ENCODE assay signal across 19 cellular contexts in genomic region chr9:92617195-92617813, GRCh38. TPM values are rescaled to one million over a fixed set of nuclear protein-coding genes. Genes with fewer than 3 reads are reported as not detected.
DNase-seq lines count a peak whose midpoint lies in the region; ATAC-seq and TF ChIP-seq lines count a peak whose summit lies in the region.
"Had no signal": no experiment of that assay in that cellular context is flagged by ENCODE, and none has a peak within 500 bp of the region (broad histone marks: within the 10 kb centered on the region; RNA-seq: fewer than 3 reads in every experiment).

No MANE protein-coding gene starts in this region.

- H3K36me3 ChIP-seq in esophagus muscularis mucosa (peaks cover 0 to 68% (median 18%) of the 10 kb centered on the region in 4 donors), tibial artery (peaks cover 0 to 57% (median 15%) of the 10 kb centered on the region in 3 donors)

- no peak overlapping the region for H3K4me3 Mint-ChIP-seq in activated CD8-positive, alpha-beta memory T cell treated with anti-CD3 and anti-CD28 coated beads, Interleukin-2, amount 10 ng/mL, durations not matched to agents 7 days and 5 days
- no peak overlapping the region for H3K4me3 Mint-ChIP-seq in osteocyte (ENCODE audit: unreplicated experiment)
- H3K4me3 Mint-ChIP-seq: activated naive CD8-positive, alpha-beta T cell treated with anti-CD3 and anti-CD28 coated beads, Interleukin-2, amount 50 U/mL, for 24 hours; T-helper 17 cell had no signal

- H3K9me3 Mint-ChIP-seq in activated CD8-positive, alpha-beta memory T cell treated with anti-CD3 and anti-CD28 coated beads, Interleukin-2, amount 10 ng/mL, durations not matched to agents 7 days and 5 days (ENCODE audit: low read depth) = no peaks in the 10 kb centered on the region
- H3K9me3 Mint-ChIP-seq in osteocyte (ENCODE audit: unreplicated experiment) = no peaks in the 10 kb centered on the region
- H3K9me3 Mint-ChIP-seq: activated naive CD8-positive, alpha-beta T cell treated with anti-CD3 and anti-CD28 coated beads, Interleukin-2, amount 50 U/mL, for 24 hours had no signal

- intact Hi-C loops in esophagus muscularis mucosa (cut with DNase I) (loop anchor here (5.0 kb wide), 1 partner anchor 115 kb away; no protein-coding TSS in a partner anchor), tibial artery (cut with DNase I; ENCODE audit: low total_unique reads) (loop anchor here (5.0 kb wide), 1 partner anchor 155 kb away; no protein-coding TSS in a partner anchor)

- peaks cover 22 to 88% (median 87%) of the 10 kb centered on the region in 4 donors for H3K4me1 ChIP-seq in esophagus muscularis mucosa
- peaks cover 0 to 72% (median 43%) of the 10 kb centered on the region in 4 donors for H3K4me1 ChIP-seq in tibial artery
- H3K4me1 ChIP-seq: parathyroid adenoma had no signal

- no peaks in the 10 kb centered on the region for H3K9me3 ChIP-seq in esophagus muscularis mucosa
- H3K9me3 ChIP-seq in tibial artery = no peaks in the 10 kb centered on the region
- H3K9me3 ChIP-seq: mucosa of descending colon had no signal

- H3K27ac ChIP-seq in esophagus muscularis mucosa (replicated peaks in 1 of 4) (peak overlapping the region; percentile 82 to 90 (median 88)), tibial artery (peak overlapping the region; percentile 68 to 80)
- H3K27ac ChIP-seq: C4-2B, epithelial cell of prostate, KMS-11, parathyroid adenoma had no signal

- ATAC-seq in activated CD8-positive, alpha-beta memory T cell treated with anti-CD3 and anti-CD28 coated beads, Interleukin-2, amount 10 ng/mL, durations not matched to agents 7 days and 5 days = no peak
- ATAC-seq: activated CD4-positive, CD25-positive, alpha-beta regulatory T cell treated with anti-CD3 and anti-CD28 coated beads, Interleukin-2, amount 50 U/mL, for 24 hours; activated naive CD8-positive, alpha-beta T cell treated with anti-CD3 and anti-CD28 coated beads, Interleukin-2, amount 50 U/mL, for 24 hours; T-helper 17 cell had no signal

- peak; percentile 18 for DNase-seq in activated CD8-positive, alpha-beta memory T cell treated with anti-CD3 and anti-CD28 coated beads, Interleukin-2, amount 10 ng/mL, durations not matched to agents 7 days and 5 days
- DNase-seq in activated CD8-positive, alpha-beta memory T cell treated with anti-CD3 and anti-CD28 coated beads, Interleukin-2, amount 50 U/mL, for 4 hours = no peak
- DNase-seq in esophagus muscularis mucosa (ENCODE audit: extremely low spot score) = no peak
- peak; percentile 76 for DNase-seq in osteocyte (ENCODE audit: extremely low spot score, unreplicated experiment)
- no peak for DNase-seq in tibial artery
- DNase-seq in HCEC 1CT = no peak
- no peak for DNase-seq in DMS79 (lab: John Stamatoyannopoulos, UW)
- DNase-seq in activated CD4-positive, CD25-positive, alpha-beta regulatory T cell (lab: John Stamatoyannopoulos, UW) = no peak
- DNase-seq: activated naive CD8-positive, alpha-beta T cell treated with anti-CD3 and anti-CD28 coated beads, Interleukin-2, amount 50 U/mL, for 24 hours; islet precursor cell; mucosa of descending colon; NCI-H1105; NCI-H2171 treated with DMSO at 0.1 percent for 48 hours; T-helper 17 cell had no signal

- H3K27me3 Mint-ChIP-seq in activated CD8-positive, alpha-beta memory T cell treated with anti-CD3 and anti-CD28 coated beads, Interleukin-2, amount 10 ng/mL, durations not matched to agents 7 days and 5 days = no peaks in the 10 kb centered on the region
- H3K27me3 Mint-ChIP-seq in osteocyte (ENCODE audit: unreplicated experiment) = no peaks in the 10 kb centered on the region
- H3K27me3 Mint-ChIP-seq: activated naive CD8-positive, alpha-beta T cell treated with anti-CD3 and anti-CD28 coated beads, Interleukin-2, amount 50 U/mL, for 24 hours; T-helper 17 cell had no signal

- WGBS in esophagus muscularis mucosa = 88% methylated on average over 11 of the region's 11 CpGs

- no peak overlapping the region for H3K27ac Mint-ChIP-seq in activated CD8-positive, alpha-beta memory T cell treated with anti-CD3 and anti-CD28 coated beads, Interleukin-2, amount 10 ng/mL, durations not matched to agents 7 days and 5 days
- no peak overlapping the region for H3K27ac Mint-ChIP-seq in osteocyte (ENCODE audit: unreplicated experiment)
- H3K27ac Mint-ChIP-seq: activated naive CD8-positive, alpha-beta T cell treated with anti-CD3 and anti-CD28 coated beads, Interleukin-2, amount 50 U/mL, for 24 hours; T-helper 17 cell had no signal

- H3K36me3 Mint-ChIP-seq in activated CD8-positive, alpha-beta memory T cell treated with anti-CD3 and anti-CD28 coated beads, Interleukin-2, amount 10 ng/mL, durations not matched to agents 7 days and 5 days = peaks cover 20% of the 10 kb centered on the region
- H3K36me3 Mint-ChIP-seq in osteocyte (ENCODE audit: unreplicated experiment) = peaks cover 58% of the 10 kb centered on the region

- TF ChIP-seq CTCF in esophagus muscularis mucosa (IDR thresholded peaks at IDR 0.05) (no peak), osteocyte (IDR thresholded peaks at IDR 0.05) (no peak), tibial artery (IDR thresholded peaks at IDR 0.05) (no peak)

- no peak for TF ChIP-seq EP300 in esophagus muscularis mucosa (IDR thresholded peaks at IDR 0.05)

- CTCF ChIA-PET in activated CD8-positive, alpha-beta memory T cell treated with anti-CD3 and anti-CD28 coated beads, Interleukin-2, amount 10 ng/mL, durations not matched to agents 7 days and 5 days (lab: Charles Lee) = no interaction called here

- no peak for TF ChIP-seq POLR2A in esophagus muscularis mucosa (IDR thresholded peaks at IDR 0.05; ENCODE audit: low read depth)

- peak overlapping the region; percentile 23 to 42 (median 36) for H3K4me3 ChIP-seq in esophagus muscularis mucosa
- H3K4me3 ChIP-seq in tibial artery = no peak overlapping the region
- H3K4me3 ChIP-seq: mucosa of descending colon had no signal

- no peaks in the 10 kb centered on the region for H3K4me1 Mint-ChIP-seq in activated CD8-positive, alpha-beta memory T cell treated with anti-CD3 and anti-CD28 coated beads, Interleukin-2, amount 10 ng/mL, durations not matched to agents 7 days and 5 days
- peaks cover 4% of the 10 kb centered on the region for H3K4me1 Mint-ChIP-seq in osteocyte (ENCODE audit: unreplicated experiment)
- H3K4me1 Mint-ChIP-seq: activated naive CD8-positive, alpha-beta T cell treated with anti-CD3 and anti-CD28 coated beads, Interleukin-2, amount 50 U/mL, for 24 hours had no signal

- H3K27me3 ChIP-seq in esophagus muscularis mucosa (no peaks in the 10 kb centered on the region), tibial artery (no peaks in the 10 kb centered on the region)

RNA-seq across cellular contexts. Expression of gene IPPK, which starts 52.6 kb away (rescaled TPM):
- total RNA-seq in activated CD8-positive, alpha-beta memory T cell treated with anti-CD3 and anti-CD28 coated beads, Interleukin-2, amount 10 ng/mL, durations not matched to agents 7 days and 5 days = 10 to 100 TPM; 11.4 to 15.1 TPM
- total RNA-seq in esophagus muscularis mucosa (1 to 10 TPM; 5.0 to 8.4 (median 6.1) TPM), osteocyte (6.4 and 7.4 TPM in 2 replicates)

Comparison
In these comparisons a context has a peak if more than half of its experiments do, and no peak if none do; other contexts are left out.
1. DNase-seq: peak in activated CD8-positive, alpha-beta memory T cell treated with anti-CD3 and anti-CD28 coated beads, Interleukin-2, amount 10 ng/mL, durations not matched to agents 7 days and 5 days (single experiment) and osteocyte (single experiment); none in activated CD8-positive, alpha-beta memory T cell treated with anti-CD3 and anti-CD28 coated beads, Interleukin-2, amount 50 U/mL, for 4 hours (single experiment), esophagus muscularis mucosa (single experiment), tibial artery (0 of 2), HCEC 1CT (single experiment), DMS79 (single experiment) and activated CD4-positive, CD25-positive, alpha-beta regulatory T cell (0 of 4).
2. H3K4me3 ChIP-seq: peak in esophagus muscularis mucosa (4 of 4); none in tibial artery (0 of 2).